2 cellular contexts compared by ENCODE assay signal in genomic region chr9:126696764-126697145, GRCh38.
TF ChIP-seq lines count a peak whose summit lies in the region.

No MANE protein-coding gene starts in this region.

TF ChIP-seq in SK-N-SH, 30 proteins besides CTCF, POLR2A, EP300 and RAD21 (continued from another document):
- TF ChIP-seq FOSL2 (IDR thresholded peaks at IDR 0.05; ENCODE audit: borderline replicate concordance, low read depth) (no peak), EZH2phosphoT487 (IDR thresholded peaks at IDR 0.05; ENCODE audit: borderline replicate concordance, low read depth) (no peak), RFX5 (IDR thresholded peaks at IDR 0.05; ENCODE audit: low read length) (no peak), TEAD4 (IDR thresholded peaks at IDR 0.05; ENCODE audit: borderline replicate concordance, insufficient read depth) (no peak), YY1 (IDR thresholded peaks at IDR 0.05; ENCODE audit: low read depth) (no peak), USF1 (IDR thresholded peaks at IDR 0.05; ENCODE audit: borderline replicate concordance, low read depth) (no peak), CHD2 (IDR thresholded peaks at IDR 0.05; ENCODE audit: low read length, partially characterized antibody) (no peak), SMC3 (IDR thresholded peaks at IDR 0.05; ENCODE audit: low read depth, low read length) (no peak), REST (IDR thresholded peaks at IDR 0.05; ENCODE audit: low read depth, low read length) (no peak), FOXJ3 (CRISPR knock-in tag; IDR thresholded peaks at IDR 0.05) (no peak), SIN3A (IDR thresholded peaks at IDR 0.05; ENCODE audit: borderline replicate concordance, low read depth, low read length) (no peak)

TF ChIP-seq in SK-N-SH treated with all-trans-retinoic acid at 6 μM for 48 hours, 23 proteins besides CTCF, POLR2A, EP300 and RAD21 (continued from another document):
- TF ChIP-seq POU6F1 (CRISPR knock-in tag; IDR thresholded peaks at IDR 0.05; ENCODE audit: borderline replicate concordance, low read depth), result no peak
- TF ChIP-seq OSR1 (CRISPR knock-in tag; IDR thresholded peaks at IDR 0.05), result no peak
- no peak for TF ChIP-seq CSDC2 (CRISPR knock-in tag; IDR thresholded peaks at IDR 0.05)
- no peak for TF ChIP-seq ZNF70 (CRISPR knock-in tag; IDR thresholded peaks at IDR 0.05)
- TF ChIP-seq ARNTL (CRISPR knock-in tag; IDR thresholded peaks at IDR 0.05; ENCODE audit: borderline replicate concordance, low read depth), result no peak
- no peak for TF ChIP-seq RARB (CRISPR knock-in tag; IDR thresholded peaks at IDR 0.05)
